ENCODE assay signal across 9 cellular contexts in the genomic region with DNA sequence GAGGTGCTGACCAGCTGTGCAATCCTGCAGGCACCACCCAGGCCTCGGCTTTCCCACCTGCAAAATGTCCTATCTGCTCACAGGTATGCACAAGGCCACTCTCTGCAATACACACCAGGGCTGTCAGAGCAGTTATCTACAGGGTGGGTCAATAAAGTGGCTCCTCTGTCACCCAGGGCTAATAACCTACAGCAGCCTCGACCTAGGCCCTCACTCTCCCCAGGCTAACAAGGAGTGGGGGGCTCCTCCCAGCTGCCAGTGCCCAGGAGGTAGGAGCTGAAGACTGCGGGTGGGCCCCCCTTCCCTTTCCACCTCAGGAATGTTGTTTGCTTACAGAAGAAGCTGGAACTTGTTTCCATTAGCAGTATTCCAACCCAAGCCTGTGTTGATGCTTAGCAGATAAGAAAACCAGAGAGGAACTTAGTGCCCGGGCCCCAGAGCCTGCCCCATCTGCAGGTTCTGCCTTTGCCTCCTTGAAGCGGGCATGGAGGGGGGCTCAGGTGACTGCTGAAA. TPM values are rescaled to one million over a fixed set of nuclear protein-coding genes. Genes with fewer than 3 reads are reported as not detected.
DNase-seq lines count a peak whose midpoint lies in the region; ATAC-seq and TF ChIP-seq lines count a peak whose summit lies in the region.
"Had no signal": no experiment of that assay in that cellular context is flagged by ENCODE, and none has a peak within 500 bp of the region (broad histone marks: within the 10 kb centered on the region; RNA-seq: fewer than 3 reads in every experiment).

No MANE protein-coding gene starts in this region.

- H3K4me1 Mint-ChIP-seq in CD8-positive, alpha-beta memory T cell = peaks cover 89 to 99% (median 99%) of the 10 kb centered on the region in 3 donors

- no peak overlapping the region for H2AFZ ChIP-seq in trophoblast cell (ENCODE audit: insufficient read depth, low read length, poor library complexity)

- H3K36me3 Mint-ChIP-seq in CD8-positive, alpha-beta memory T cell = peaks cover 0 to 55% (median 3%) of the 10 kb centered on the region in 3 donors

- H3K18ac ChIP-seq in trophoblast cell (ENCODE audit: low read length) = peak overlapping the region; percentile 47

- peaks cover 10% of the 10 kb centered on the region for H3K79me1 ChIP-seq in trophoblast cell (ENCODE audit: low read length)

- H3K27me3 ChIP-seq in CD8-positive, alpha-beta memory T cell (ENCODE audit: insufficient read depth, low read length, poor library complexity, severe bottlenecking) = no peaks in the 10 kb centered on the region
- H3K27me3 ChIP-seq in RWPE2 (ENCODE audit: insufficient read depth, poor library complexity, severe bottlenecking) = no peaks in the 10 kb centered on the region
- H3K27me3 ChIP-seq in esophagus (ENCODE audit: control insufficient read depth in 1 of 2, insufficient read depth in 2 of 2, low read length in 2 of 2) = no peaks in the 10 kb centered on the region
- H3K27me3 ChIP-seq in trophoblast cell (ENCODE audit: insufficient read depth, low read length) = no peaks in the 10 kb centered on the region

- no peak overlapping the region for H4K8ac ChIP-seq in trophoblast cell (ENCODE audit: low read depth, low read length)

- in situ Hi-C loops in GM13977 (cut with MboI; ENCODE audit: low pct_unique_long_range_greater_than_20kb, low sequenced_read_pairs, unreplicated experiment) = no loop called here

- no peaks in the 10 kb centered on the region for H3K9me3 Mint-ChIP-seq in CD8-positive, alpha-beta memory T cell

- WGBS in esophagus, 2 donors = 28% methylated on average over 5 of the region's 5 CpGs
- WGBS in trophoblast cell (ENCODE audit: extremely low coverage, insufficient coverage, insufficient read length) = no CpG with 5 or more reads among the region's 5 CpGs

- H3K4me2 ChIP-seq in trophoblast cell (ENCODE audit: low read length) = peak overlapping the region; percentile 26

- no peak overlapping the region for H4K91ac ChIP-seq in trophoblast cell (ENCODE audit: low read depth, low read length)

- no peak for TF ChIP-seq CTCF in RWPE2 (IDR thresholded peaks at IDR 0.05; ENCODE audit: poor library complexity, severe bottlenecking)
- no peak for TF ChIP-seq CTCF in GM13977 (IDR thresholded peaks at IDR 0.05; ENCODE audit: extremely low read depth, insufficient read depth, missing control alignments)

- H2AK5ac ChIP-seq in trophoblast cell (ENCODE audit: low read length) = no peak overlapping the region

- peaks cover 98% of the 10 kb centered on the region for H3K4me1 ChIP-seq in CD8-positive, alpha-beta memory T cell (ENCODE audit: insufficient read depth, low read length)
- peaks cover 95% of the 10 kb centered on the region for H3K4me1 ChIP-seq in RWPE2 (ENCODE audit: insufficient read depth, poor library complexity, severe bottlenecking)
- peaks cover 19 to 53% of the 10 kb centered on the region in 2 donors for H3K4me1 ChIP-seq in esophagus (ENCODE audit: control insufficient read depth in 2 of 2, insufficient read depth in 2 of 2, low read length in 1 of 2)
- peaks cover 57 to 67% of the 10 kb centered on the region in 2 experiments for H3K4me1 ChIP-seq in trophoblast cell (ENCODE audit: control insufficient read depth in 1 of 2, insufficient read depth in 2 of 2, low read length in 2 of 2)

- no peak overlapping the region for H2BK12ac ChIP-seq in trophoblast cell (ENCODE audit: low read length)

- H4K12ac ChIP-seq in trophoblast cell (ENCODE audit: low read depth, low read length) = no peak overlapping the region

- 0 out of 3 replicates have a peak, but pooled peaks have one; percentile 1 for ATAC-seq in RWPE2 (ENCODE audit: low read depth)

- no peaks in the 10 kb centered on the region for H3K9me3 ChIP-seq in CD8-positive, alpha-beta memory T cell (ENCODE audit: low read length)
- H3K9me3 ChIP-seq in RWPE2 (ENCODE audit: severe bottlenecking) (no peaks in the 10 kb centered on the region), esophagus (ENCODE audit: control insufficient read depth in 2 of 2, insufficient read depth in 1 of 2, low read depth in 1 of 2, low read length in 1 of 2) (no peaks in the 10 kb centered on the region), trophoblast cell (ENCODE audit: insufficient read depth, low read depth, low read length) (no peaks in the 10 kb centered on the region)

- H3K27ac Mint-ChIP-seq in CD8-positive, alpha-beta memory T cell = peak overlapping the region; percentile 93 to 99 (median 94)

- peak in 1 of 5 donors; percentile 42 for DNase-seq in CD8-positive, alpha-beta memory T cell
- DNase-seq in RWPE2 (ENCODE audit: low spot score) (no peak), trophoblast cell (peak in 1 of 2 donors; percentile 55), hepatic stellate cell (ENCODE audit: low spot score) (no peak), NCI-H446 treated with DMSO at 0.1 percent for 48 hours (lab: John Stamatoyannopoulos, UW) (no peak), AML-193 (lab: John Stamatoyannopoulos, UW) (no peak), GM13977 (ENCODE audit: low spot score) (no peak)
- DNase-seq: activated effector memory CD4-positive, alpha-beta T cell treated with anti-CD3 and anti-CD28 coated beads, Interleukin-2, amount 50 U/mL, for 16 hours had no signal

- peaks cover 6% of the 10 kb centered on the region for H3K36me3 ChIP-seq in CD8-positive, alpha-beta memory T cell (ENCODE audit: insufficient read depth, low read length)
- peaks cover 87% of the 10 kb centered on the region for H3K36me3 ChIP-seq in RWPE2 (ENCODE audit: low read depth)
- peaks cover 0 to 14% of the 10 kb centered on the region in 2 donors for H3K36me3 ChIP-seq in esophagus (ENCODE audit: control insufficient read depth in 2 of 2, insufficient read depth in 2 of 2, low read length in 1 of 2)
- H3K36me3 ChIP-seq in trophoblast cell (ENCODE audit: control insufficient read depth in 1 of 2, insufficient read depth in 2 of 2, low read length in 2 of 2) = peaks cover 3 to 16% of the 10 kb centered on the region in 2 experiments

- H3K9ac ChIP-seq in trophoblast cell (ENCODE audit: low read length) = no peak overlapping the region

- no peak overlapping the region for H2BK120ac ChIP-seq in trophoblast cell (ENCODE audit: insufficient read depth, low read length, poor library complexity)

- peak overlapping the region in 6 of 7 donors; percentile 54 to 76 (median 64) for H3K4me3 Mint-ChIP-seq in CD8-positive, alpha-beta memory T cell

- H3K27me3 Mint-ChIP-seq in CD8-positive, alpha-beta memory T cell = peaks cover 0 to 2% of the 10 kb centered on the region in 2 donors

- peak overlapping the region; percentile 75 for H3K4ac ChIP-seq in trophoblast cell (ENCODE audit: low read depth, low read length)

- H2BK5ac ChIP-seq in trophoblast cell (ENCODE audit: low read depth, low read length, poor library complexity) = peak overlapping the region; percentile 56

- CTCF ChIA-PET in CD8-positive, alpha-beta memory T cell (lab: Charles Lee) = interaction anchor here (1.3 kb wide), 1 partner anchor 24 kb away, joined by 4 read pairs; no protein-coding TSS in a partner anchor

- no peak overlapping the region for H3K27ac ChIP-seq in CD8-positive, alpha-beta memory T cell (ENCODE audit: low read depth, low read length)
- H3K27ac ChIP-seq in RWPE2 (ENCODE audit: poor library complexity, severe bottlenecking) = peak overlapping the region; percentile 96
- peak overlapping the region; percentile 70 to 76 for H3K27ac ChIP-seq in esophagus (ENCODE audit: low read depth in 2 of 2, low read length in 1 of 2)
- H3K27ac ChIP-seq in trophoblast cell (ENCODE audit: low read depth, low read length) = peak overlapping the region; percentile 63

- H3K4me3 ChIP-seq in CD8-positive, alpha-beta memory T cell (ENCODE audit: low read length) = peak overlapping the region; percentile 7
- H3K4me3 ChIP-seq in RWPE2 (ENCODE audit: severe bottlenecking) (no peak overlapping the region), esophagus (ENCODE audit: low read depth in 1 of 2, low read length in 2 of 2) (no peak overlapping the region), trophoblast cell (ENCODE audit: low read depth, low read length) (no peak overlapping the region)

- POLR2A ChIA-PET in CD8-positive, alpha-beta memory T cell (lab: Charles Lee) = interaction anchor here (1.3 to 3.5 kb wide), 2 partner anchors 16 to 24 kb away, joined by 7 to 15 read pairs; no protein-coding TSS in a partner anchor

- no peak overlapping the region for H3K14ac ChIP-seq in trophoblast cell (ENCODE audit: low read length)

- H3K23ac ChIP-seq in trophoblast cell (ENCODE audit: low read length) = no peak overlapping the region

- peaks cover 63% of the 10 kb centered on the region for H3K79me2 ChIP-seq in trophoblast cell (ENCODE audit: control insufficient read depth, insufficient read depth, low read length, poor library complexity)

RNA-seq across cellular contexts. Expression of gene MYH9, which starts 26.8 kb away (rescaled TPM):
- 100 to 1,000 TPM; 680 to 684 TPM for total RNA-seq in CD8-positive, alpha-beta memory T cell
- polyA plus RNA-seq in CD8-positive, alpha-beta memory T cell = 425 TPM
- 100 to 1,000 TPM; 107 to 114 TPM for polyA plus RNA-seq in esophagus
- polyA plus RNA-seq in trophoblast cell (2013) = 280 and 288 TPM in 2 replicates
